Comparison of ENCODE assay signal across 1 cellular context in genomic region chr2:59583173-59583765, GRCh38.
TF ChIP-seq lines count a peak whose summit lies in the region.

No MANE protein-coding gene starts in this region.

TF ChIP-seq in GM23338, 12 proteins besides CTCF, POLR2A, EP300 and RAD21 (continued from another document):
- TF ChIP-seq REST (IDR thresholded peaks at IDR 0.05; ENCODE audit: unreplicated experiment) (no peak), EZH2 (IDR thresholded peaks at IDR 0.05; ENCODE audit: low read depth, unreplicated experiment) (no peak), JUNB (IDR thresholded peaks at IDR 0.05; ENCODE audit: unreplicated experiment) (no peak), NANOG (IDR thresholded peaks at IDR 0.05; ENCODE audit: borderline replicate concordance) (no peak), EZH2phosphoT487 (IDR thresholded peaks at IDR 0.05; ENCODE audit: unreplicated experiment) (no peak), CREB1 (CRISPR knock-in tag; IDR thresholded peaks at IDR 0.05; ENCODE audit: low read depth) (no peak), STAT1 (IDR thresholded peaks at IDR 0.05; ENCODE audit: unreplicated experiment) (no peak)
- TF ChIP-seq, protein P1, sequence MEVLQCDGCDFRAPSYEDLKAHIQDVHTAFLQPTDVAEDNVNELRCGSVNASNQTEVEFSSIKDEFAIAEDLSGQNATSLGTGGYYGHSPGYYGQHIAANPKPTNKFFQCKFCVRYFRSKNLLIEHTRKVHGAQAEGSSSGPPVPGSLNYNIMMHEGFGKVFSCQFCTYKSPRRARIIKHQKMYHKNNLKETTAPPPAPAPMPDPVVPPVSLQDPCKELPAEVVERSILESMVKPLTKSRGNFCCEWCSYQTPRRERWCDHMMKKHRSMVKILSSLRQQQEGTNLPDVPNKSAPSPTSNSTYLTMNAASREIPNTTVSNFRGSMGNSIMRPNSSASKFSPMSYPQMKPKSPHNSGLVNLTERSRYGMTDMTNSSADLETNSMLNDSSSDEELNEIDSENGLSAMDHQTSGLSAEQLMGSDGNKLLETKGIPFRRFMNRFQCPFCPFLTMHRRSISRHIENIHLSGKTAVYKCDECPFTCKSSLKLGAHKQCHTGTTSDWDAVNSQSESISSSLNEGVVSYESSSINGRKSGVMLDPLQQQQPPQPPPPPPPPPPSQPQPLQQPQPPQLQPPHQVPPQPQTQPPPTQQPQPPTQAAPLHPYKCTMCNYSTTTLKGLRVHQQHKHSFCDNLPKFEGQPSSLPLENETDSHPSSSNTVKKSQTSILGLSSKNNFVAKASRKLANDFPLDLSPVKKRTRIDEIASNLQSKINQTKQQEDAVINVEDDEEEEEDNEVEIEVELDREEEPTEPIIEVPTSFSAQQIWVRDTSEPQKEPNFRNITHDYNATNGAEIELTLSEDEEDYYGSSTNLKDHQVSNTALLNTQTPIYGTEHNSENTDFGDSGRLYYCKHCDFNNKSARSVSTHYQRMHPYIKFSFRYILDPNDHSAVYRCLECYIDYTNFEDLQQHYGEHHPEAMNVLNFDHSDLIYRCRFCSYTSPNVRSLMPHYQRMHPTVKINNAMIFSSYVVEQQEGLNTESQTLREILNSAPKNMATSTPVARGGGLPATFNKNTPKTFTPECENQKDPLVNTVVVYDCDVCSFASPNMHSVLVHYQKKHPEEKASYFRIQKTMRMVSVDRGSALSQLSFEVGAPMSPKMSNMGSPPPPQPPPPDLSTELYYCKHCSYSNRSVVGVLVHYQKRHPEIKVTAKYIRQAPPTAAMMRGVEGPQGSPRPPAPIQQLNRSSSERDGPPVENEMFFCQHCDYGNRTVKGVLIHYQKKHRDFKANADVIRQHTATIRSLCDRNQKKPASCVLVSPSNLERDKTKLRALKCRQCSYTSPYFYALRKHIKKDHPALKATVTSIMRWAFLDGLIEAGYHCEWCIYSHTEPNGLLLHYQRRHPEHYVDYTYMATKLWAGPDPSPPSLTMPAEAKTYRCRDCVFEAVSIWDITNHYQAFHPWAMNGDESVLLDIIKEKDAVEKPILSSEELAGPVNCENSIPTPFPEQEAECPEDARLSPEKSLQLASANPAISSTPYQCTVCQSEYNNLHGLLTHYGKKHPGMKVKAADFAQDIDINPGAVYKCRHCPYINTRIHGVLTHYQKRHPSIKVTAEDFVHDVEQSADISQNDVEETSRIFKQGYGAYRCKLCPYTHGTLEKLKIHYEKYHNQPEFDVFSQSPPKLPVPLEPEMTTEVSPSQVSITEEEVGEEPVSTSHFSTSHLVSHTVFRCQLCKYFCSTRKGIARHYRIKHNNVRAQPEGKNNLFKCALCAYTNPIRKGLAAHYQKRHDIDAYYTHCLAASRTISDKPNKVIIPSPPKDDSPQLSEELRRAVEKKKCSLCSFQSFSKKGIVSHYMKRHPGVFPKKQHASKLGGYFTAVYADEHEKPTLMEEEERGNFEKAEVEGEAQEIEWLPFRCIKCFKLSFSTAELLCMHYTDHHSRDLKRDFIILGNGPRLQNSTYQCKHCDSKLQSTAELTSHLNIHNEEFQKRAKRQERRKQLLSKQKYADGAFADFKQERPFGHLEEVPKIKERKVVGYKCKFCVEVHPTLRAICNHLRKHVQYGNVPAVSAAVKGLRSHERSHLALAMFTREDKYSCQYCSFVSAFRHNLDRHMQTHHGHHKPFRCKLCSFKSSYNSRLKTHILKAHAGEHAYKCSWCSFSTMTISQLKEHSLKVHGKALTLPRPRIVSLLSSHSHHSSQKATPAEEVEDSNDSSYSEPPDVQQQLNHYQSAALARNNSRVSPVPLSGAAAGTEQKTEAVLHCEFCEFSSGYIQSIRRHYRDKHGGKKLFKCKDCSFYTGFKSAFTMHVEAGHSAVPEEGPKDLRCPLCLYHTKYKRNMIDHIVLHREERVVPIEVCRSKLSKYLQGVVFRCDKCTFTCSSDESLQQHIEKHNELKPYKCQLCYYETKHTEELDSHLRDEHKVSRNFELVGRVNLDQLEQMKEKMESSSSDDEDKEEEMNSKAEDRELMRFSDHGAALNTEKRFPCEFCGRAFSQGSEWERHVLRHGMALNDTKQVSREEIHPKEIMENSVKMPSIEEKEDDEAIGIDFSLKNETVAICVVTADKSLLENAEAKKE (CRISPR knock-in tag; IDR thresholded peaks at IDR 0.05) = no peak
